8 cellular contexts compared by ENCODE assay signal in genomic region chr14:90382491-90383125, GRCh38. TPM values are rescaled to one million over a fixed set of nuclear protein-coding genes. Genes with fewer than 3 reads are reported as not detected.
DNase-seq lines count a peak whose midpoint lies in the region; ATAC-seq and TF ChIP-seq lines count a peak whose summit lies in the region.

No MANE protein-coding gene starts in this region.

- ATAC-seq in HG02759 (IDR thresholded peaks at IDR 0.05; ENCODE audit: unreplicated experiment) (peak; percentile 21), HG02870 (IDR thresholded peaks at IDR 0.05; ENCODE audit: unreplicated experiment) (no peak)

- no peak for TF ChIP-seq CTCF in GM12864 (IDR thresholded peaks at IDR 0.05; ENCODE audit: low read depth, low read length, missing control alignments)

- DNase-seq in GM12864 (ENCODE audit: low read depth) (no peak), NCI-H2171 treated with DMSO at 0.1 percent for 48 hours (lab: John Stamatoyannopoulos, UW) (peak; percentile 88), erythroblast (lab: John Stamatoyannopoulos, UW) (peak; percentile 78 to 87), mucosa of gallbladder (ENCODE audit: low spot score) (peak; percentile 71)
- peak in 2 of 3 experiments; percentile 44 to 47 for DNase-seq in activated CD8-positive, alpha-beta memory T cell treated with anti-CD3 and anti-CD28 coated beads for 48 hours (ENCODE audit: low read depth in 2 of 3, low spot score in 2 of 3)
- DNase-seq in stimulated activated CD8-positive, alpha-beta memory T cell treated with anti-CD3 and anti-CD28 coated beads, Interleukin-7, amount 100 ng/mL, for 1 hour (ENCODE audit: low read depth in 2 of 2), result peak; percentile 42 to 48

- TF ChIP-seq POLR2A in erythroblast (IDR thresholded peaks at IDR 0.05; ENCODE audit: low read length), result no peak

- peak overlapping the region; percentile 77 for H3K4me3 ChIP-seq in GM12864 (ENCODE audit: low read depth, low read length)

RNA-seq across cellular contexts. Expression of gene CALM1, which starts 14.2 kb away (rescaled TPM):
- 713 TPM for total RNA-seq in mucosa of gallbladder

RNA-seq across cellular contexts. Expression of gene NRDE2, which starts 50.9 kb away (rescaled TPM):
- 32.5 TPM for total RNA-seq in mucosa of gallbladder
